2 cellular contexts compared by ENCODE assay signal in genomic region chr2:205675861-205676516, GRCh38.
TF ChIP-seq lines count a peak whose summit lies in the region.

No MANE protein-coding gene starts in this region.

TF ChIP-seq in HEK293, 187 proteins besides CTCF, POLR2A, EP300 and RAD21 (continued from another document):
- TF ChIP-seq ZBTB17 (tag by site-specific recombination; IDR thresholded peaks at IDR 0.05) = peak; percentile 56
- TF ChIP-seq INSM2 (tag by site-specific recombination; IDR thresholded peaks at IDR 0.05) = no peak
- TF ChIP-seq SP7 (tag by site-specific recombination; IDR thresholded peaks at IDR 0.05) = no peak
- TF ChIP-seq YY2 (tag by site-specific recombination; IDR thresholded peaks at IDR 0.05) = no peak
- TF ChIP-seq ZNF670 (tag by site-specific recombination; IDR thresholded peaks at IDR 0.05; ENCODE audit: low read depth) = no peak
- TF ChIP-seq ZNF664 (tag by site-specific recombination; IDR thresholded peaks at IDR 0.05) = no peak
- no peak for TF ChIP-seq ZNF837 (tag by site-specific recombination; IDR thresholded peaks at IDR 0.05)
- TF ChIP-seq PRDM1 (tag by site-specific recombination; IDR thresholded peaks at IDR 0.05) = peak; percentile 76
- no peak for TF ChIP-seq ZNF776 (tag by site-specific recombination; IDR thresholded peaks at IDR 0.05; ENCODE audit: borderline replicate concordance)
- TF ChIP-seq ZNF324 (tag by site-specific recombination; IDR thresholded peaks at IDR 0.05) = 0 out of 2 replicates have a peak, but pooled peaks have one; percentile 25
- no peak for TF ChIP-seq TRIM28 (IDR thresholded peaks at IDR 0.05; ENCODE audit: borderline replicate concordance, low read length)
- TF ChIP-seq ATF2 (tag by site-specific recombination; IDR thresholded peaks at IDR 0.05; ENCODE audit: low read depth) = no peak
- TF ChIP-seq FEZF1 (tag by site-specific recombination; IDR thresholded peaks at IDR 0.05) = no peak
- TF ChIP-seq ZNF19 (tag by site-specific recombination; IDR thresholded peaks at IDR 0.05; ENCODE audit: low read depth) = no peak
- peak; percentile 66 for TF ChIP-seq ZNF2 (tag by site-specific recombination; IDR thresholded peaks at IDR 0.05)
- TF ChIP-seq ZBTB20 (tag by site-specific recombination; IDR thresholded peaks at IDR 0.05) = no peak
- no peak for TF ChIP-seq ZNF544 (tag by site-specific recombination; IDR thresholded peaks at IDR 0.05)
- TF ChIP-seq ZNF350 (tag by site-specific recombination; IDR thresholded peaks at IDR 0.05) = no peak
- no peak for TF ChIP-seq ZBTB48 (tag by site-specific recombination; IDR thresholded peaks at IDR 0.05)
- no peak for TF ChIP-seq ZNF777 (tag by site-specific recombination; IDR thresholded peaks at IDR 0.05; ENCODE audit: borderline replicate concordance)
- TF ChIP-seq ZSCAN30 (tag by site-specific recombination; IDR thresholded peaks at IDR 0.05) = no peak
- TF ChIP-seq ZNF660 (tag by site-specific recombination; IDR thresholded peaks at IDR 0.05) = no peak
- no peak for TF ChIP-seq ZBTB1 (tag by site-specific recombination; IDR thresholded peaks at IDR 0.05)
- peak; percentile 58; the same call in 1 of the 2 replicates for TF ChIP-seq IKZF3 (tag by site-specific recombination; IDR thresholded peaks at IDR 0.05)
- no peak for TF ChIP-seq TCF7L2 (IDR thresholded peaks at IDR 0.05; ENCODE audit: borderline replicate concordance, low read depth, low read length)
- TF ChIP-seq ZNF561 (tag by site-specific recombination; IDR thresholded peaks at IDR 0.05; ENCODE audit: borderline replicate concordance) = no peak
- no peak for TF ChIP-seq ZNF658 (tag by site-specific recombination; IDR thresholded peaks at IDR 0.05)
- TF ChIP-seq ZNF366 (tag by site-specific recombination; conservative IDR thresholded peaks at IDR 0.05) = peak; percentile 84
- TF ChIP-seq ZNF654 (tag by site-specific recombination; IDR thresholded peaks at IDR 0.05; ENCODE audit: low read depth) = peak; percentile 84

TF ChIP-seq in K562, 482 proteins besides CTCF, POLR2A, EP300 and RAD21:
- TF ChIP-seq HMGXB4 (CRISPR knock-in tag; IDR thresholded peaks at IDR 0.05) (no peak), HMGN3 (IDR thresholded peaks at IDR 0.05; ENCODE audit: borderline replicate concordance, extremely low read depth, insufficient read length, low read depth, low read length) (no peak), IRF2 (CRISPR knock-in tag; IDR thresholded peaks at IDR 0.05) (no peak), RREB1 (CRISPR knock-in tag; IDR thresholded peaks at IDR 0.05) (no peak), ZNF512 (tag; IDR thresholded peaks at IDR 0.05) (peak; percentile 61), PURB (CRISPR knock-in tag; IDR thresholded peaks at IDR 0.05; ENCODE audit: low read depth) (no peak), RNF219 (CRISPR knock-in tag; IDR thresholded peaks at IDR 0.05) (no peak), HBP1 (CRISPR knock-in tag; IDR thresholded peaks at IDR 0.05) (0 out of 2 replicates have a peak, but pooled peaks have one; percentile 37), ZKSCAN1 (IDR thresholded peaks at IDR 0.05; ENCODE audit: low read depth, low read length) (no peak), ELF4 (CRISPR knock-in tag; IDR thresholded peaks at IDR 0.05) (peak; percentile 51; the same call in 1 of the 2 replicates), DEAF1 (CRISPR knock-in tag; IDR thresholded peaks at IDR 0.05) (peak; percentile 62), ZNF146 (CRISPR knock-in tag; IDR thresholded peaks at IDR 0.05; ENCODE audit: unreplicated experiment) (no peak), U2AF1 (optimal IDR thresholded peaks at IDR 0.05; ENCODE audit: low read depth, low read length) (no peak)
